ENCODE assay signal across 8 cellular contexts in genomic region chr1:85202092-85202863, GRCh38. TPM values are rescaled to one million over a fixed set of nuclear protein-coding genes. Genes with fewer than 3 reads are reported as not detected.
DNase-seq lines count a peak whose midpoint lies in the region; ATAC-seq and TF ChIP-seq lines count a peak whose summit lies in the region.

No MANE protein-coding gene starts in this region.

- peaks cover 0 to 3% (median 0%) of the 10 kb centered on the region in 4 donors for H3K4me1 ChIP-seq in Peyer's patch

- H3K27me3 Mint-ChIP-seq in T-helper 2 cell treated with Interferon-gamma antibody and Interleukin-4, amounts not matched to agents 5 μg/mL and 100 μg/mL, for 36 hours (ENCODE audit: low read depth), result peaks cover 38% of the 10 kb centered on the region

- H3K27ac Mint-ChIP-seq in T-helper 2 cell treated with Interferon-gamma antibody and Interleukin-4, amounts not matched to agents 5 μg/mL and 100 μg/mL, for 36 hours, result peak overlapping the region; percentile 92

- no peaks in the 10 kb centered on the region for H3K27me3 ChIP-seq in Peyer's patch

- ATAC-seq in HG02642 (IDR thresholded peaks at IDR 0.05; ENCODE audit: poor library complexity, unreplicated experiment) (no peak), GM19328 (IDR thresholded peaks at IDR 0.05; ENCODE audit: unreplicated experiment) (no peak)

- no peaks in the 10 kb centered on the region for H3K36me3 ChIP-seq in Peyer's patch

- H3K27ac ChIP-seq in Peyer's patch, result peak overlapping the region; percentile 94 to 99 (median 96)
- H3K27ac ChIP-seq in skin epidermis, result peak overlapping the region in 16 of 21 experiments; percentile 66 to 92 (median 85)

- peak overlapping the region; percentile 84 to 91 (median 88) for H3K4me3 ChIP-seq in Peyer's patch
- peak overlapping the region; percentile 95 for H3K4me3 ChIP-seq in fibroblast of villous mesenchyme (ENCODE audit: low read depth, low read length)
- H3K4me3 ChIP-seq in skin epidermis, result peak overlapping the region; percentile 51 to 81 (median 63)

- H3K36me3 Mint-ChIP-seq in T-helper 2 cell treated with Interferon-gamma antibody and Interleukin-4, amounts not matched to agents 5 μg/mL and 100 μg/mL, for 36 hours (ENCODE audit: low read depth), result no peaks in the 10 kb centered on the region

- no peaks in the 10 kb centered on the region for H3K9me3 Mint-ChIP-seq in T-helper 2 cell treated with Interferon-gamma antibody and Interleukin-4, amounts not matched to agents 5 μg/mL and 100 μg/mL, for 36 hours

- peak overlapping the region; percentile 94 for H3K4me3 Mint-ChIP-seq in T-helper 2 cell treated with Interferon-gamma antibody and Interleukin-4, amounts not matched to agents 5 μg/mL and 100 μg/mL, for 36 hours

- peaks cover 21% of the 10 kb centered on the region for H3K4me1 Mint-ChIP-seq in T-helper 2 cell treated with Interferon-gamma antibody and Interleukin-4, amounts not matched to agents 5 μg/mL and 100 μg/mL, for 36 hours (ENCODE audit: low read depth)

- TF ChIP-seq POLR2A in Peyer's patch (IDR thresholded peaks at IDR 0.05), result no peak

- H3K9me3 ChIP-seq in Peyer's patch, result no peaks in the 10 kb centered on the region

- DNase-seq in T-helper 2 cell treated with Interferon-gamma antibody and Interleukin-4, amounts not matched to agents 5 μg/mL and 100 μg/mL, for 36 hours (ENCODE audit: low spot score), result no peak
- DNase-seq in T-helper 2 cell, result no peak
- no peak for DNase-seq in Peyer's patch
- DNase-seq in fibroblast of villous mesenchyme (ENCODE audit: low read depth), result no peak
- DNase-seq in NCI-H187 (lab: John Stamatoyannopoulos, UW), result no peak

- TF ChIP-seq CTCF in Peyer's patch (IDR thresholded peaks at IDR 0.05) (no peak), fibroblast of villous mesenchyme (IDR thresholded peaks at IDR 0.05; ENCODE audit: insufficient read depth, low read depth, low read length) (no peak)

RNA-seq across cellular contexts. Expression of gene SYDE2, which starts 1.5 kb away (rescaled TPM):
- total RNA-seq in Peyer's patch (10 to 100 TPM in 3 of 4 donors, 1 to 10 TPM in 1; 3.3 to 20.8 (median 14.2) TPM), fibroblast of villous mesenchyme (24.2 and 27.6 TPM in 2 replicates)

RNA-seq across cellular contexts. Expression of gene C1orf52, which starts 57.2 kb away (rescaled TPM):
- total RNA-seq in Peyer's patch (10 to 100 TPM; 15.1 to 57.8 (median 18.4) TPM), fibroblast of villous mesenchyme (14.2 and 23.7 TPM in 2 replicates)
